32 cellular contexts compared by ENCODE assay signal in genomic region chr1:33716976-33717688, GRCh38.
"Had no signal": no experiment of that assay in that cellular context is flagged by ENCODE, and none has a peak within 500 bp of the region (broad histone marks: within the 10 kb centered on the region; RNA-seq: fewer than 3 reads in every experiment).

No MANE protein-coding gene starts in this region.

- H3K27me3 ChIP-seq: ascending aorta had no signal

- ATAC-seq: activated CD8-positive, alpha-beta T cell treated with anti-CD3 and anti-CD28 coated beads for 36 hours; activated naive CD8-positive, alpha-beta T cell treated with anti-CD3 and anti-CD28 coated beads, Interleukin-2, amount 50 U/mL, for 24 hours had no signal

- H3K27ac ChIP-seq: ascending aorta, VCaP had no signal

- H3K27me3 Mint-ChIP-seq: activated CD8-positive, alpha-beta T cell treated with anti-CD3 and anti-CD28 coated beads for 36 hours; activated naive CD8-positive, alpha-beta T cell treated with anti-CD3 and anti-CD28 coated beads, Interleukin-2, amount 10 ng/mL, durations not matched to agents 7 days and 5 days had no signal

- H3K36me3 Mint-ChIP-seq: activated CD4-positive, alpha-beta memory T cell treated with anti-CD3 and anti-CD28 coated beads for 36 hours; activated naive CD4-positive, alpha-beta T cell treated with anti-CD3 and anti-CD28 coated beads, Interleukin-2, amount 10 ng/mL, durations not matched to agents 7 days and 5 days; activated naive CD4-positive, alpha-beta T cell treated with anti-CD3 and anti-CD28 coated beads, Interleukin-2, amount 50 U/mL, for 24 hours; activated naive CD8-positive, alpha-beta T cell; activated naive CD8-positive, alpha-beta T cell treated with anti-CD3 and anti-CD28 coated beads, Interleukin-2, amount 10 ng/mL, durations not matched to agents 7 days and 5 days had no signal

- DNase-seq: activated B cell treated with CpG ODN at 0.5 μM for 24 hours; activated CD4-positive, alpha-beta memory T cell treated with anti-CD3 and anti-CD28 coated beads for 36 hours; activated CD4-positive, alpha-beta T cell treated with anti-CD3 and anti-CD28 coated beads for 4 hours; activated CD4-positive, alpha-beta T cell treated with anti-CD3 and anti-CD28 coated beads, Interleukin-2, amount 10 ng/mL, durations not matched to agents 24 days and 14 days; activated CD4-positive, alpha-beta T cell treated with anti-CD3 and anti-CD28 coated beads, Interleukin-2, amount 50 U/mL, for 1 hour; activated CD4-positive, alpha-beta T cell treated with anti-CD3 and anti-CD28 coated beads, Interleukin-2, amount 50 U/mL, for 4 hours; activated CD4-positive, CD25-positive, alpha-beta regulatory T cell treated with anti-CD3 and anti-CD28 coated beads, Interleukin-2, amount 50 U/mL, for 72 hours; activated CD8-positive, alpha-beta memory T cell treated with anti-CD3 and anti-CD28 coated beads, Interleukin-2, amount 50 U/mL, for 4 hours; activated CD8-positive, alpha-beta T cell treated with anti-CD3 and anti-CD28 coated beads for 36 hours; activated effector memory CD4-positive, alpha-beta T cell treated with Interleukin-2 at 50 U/mL for 16 hours; activated gamma-delta T cell; activated naive CD4-positive, alpha-beta T cell treated with anti-CD3 and anti-CD28 coated beads, Interleukin-2, amount 10 ng/mL, durations not matched to agents 7 days and 5 days; activated naive CD4-positive, alpha-beta T cell treated with Interleukin-2 at 50 U/mL for 16 hours; activated naive CD8-positive, alpha-beta T cell treated with anti-CD3 and anti-CD28 coated beads, Interleukin-2, amount 10 ng/mL, durations not matched to agents 7 days and 5 days; activated naive CD8-positive, alpha-beta T cell treated with anti-CD3 and anti-CD28 coated beads, Interleukin-2, amount 50 U/mL, for 24 hours; activated T-cell treated with anti-CD3 and anti-CD28 coated beads, Interleukin-2, amount 50 U/mL, for 24 hours; activated T-cell treated with anti-CD3 and anti-CD28 coated beads, Interleukin-2, amount 50 U/mL, for 48 hours; amygdala; anterior cingulate cortex; central memory CD4-positive, alpha-beta T cell; SW 1271; T-helper 1 cell; T-helper 2 cell; T-helper 9 cell had no signal

- H3K9me3 ChIP-seq: ascending aorta had no signal

- H3K4me3 ChIP-seq: ascending aorta had no signal

- H3K4me1 Mint-ChIP-seq: activated B cell treated with CpG ODN at 0.5 μM for 24 hours; activated CD4-positive, alpha-beta T cell treated with anti-CD3 and anti-CD28 coated beads, Interleukin-2, amount 10 ng/mL, durations not matched to agents 24 days and 14 days; activated naive CD4-positive, alpha-beta T cell treated with anti-CD3 and anti-CD28 coated beads, Interleukin-2, amount 10 ng/mL, durations not matched to agents 7 days and 5 days; activated naive CD4-positive, alpha-beta T cell treated with anti-CD3 and anti-CD28 coated beads, Interleukin-2, amount 50 U/mL, for 24 hours; activated naive CD8-positive, alpha-beta T cell treated with anti-CD3 and anti-CD28 coated beads, Interleukin-2, amount 10 ng/mL, durations not matched to agents 7 days and 5 days; activated naive CD8-positive, alpha-beta T cell treated with anti-CD3 and anti-CD28 coated beads, Interleukin-2, amount 50 U/mL, for 24 hours had no signal

- H3K27ac Mint-ChIP-seq: activated B cell treated with CpG ODN at 0.5 μM for 24 hours; activated CD4-positive, alpha-beta memory T cell treated with anti-CD3 and anti-CD28 coated beads for 36 hours; activated CD4-positive, alpha-beta T cell treated with anti-CD3 and anti-CD28 coated beads, Interleukin-2, amount 10 ng/mL, durations not matched to agents 24 days and 14 days; activated CD8-positive, alpha-beta T cell treated with anti-CD3 and anti-CD28 coated beads for 36 hours; activated naive CD4-positive, alpha-beta T cell treated with anti-CD3 and anti-CD28 coated beads, Interleukin-2, amount 10 ng/mL, durations not matched to agents 7 days and 5 days; activated naive CD4-positive, alpha-beta T cell treated with anti-CD3 and anti-CD28 coated beads, Interleukin-2, amount 50 U/mL, for 24 hours; activated naive CD8-positive, alpha-beta T cell; activated naive CD8-positive, alpha-beta T cell treated with anti-CD3 and anti-CD28 coated beads, Interleukin-2, amount 10 ng/mL, durations not matched to agents 7 days and 5 days; activated naive CD8-positive, alpha-beta T cell treated with anti-CD3 and anti-CD28 coated beads, Interleukin-2, amount 50 U/mL, for 24 hours; activated T-cell treated with anti-CD3 and anti-CD28 coated beads, Interleukin-2, amount 50 U/mL, for 24 hours; activated T-helper 2 cell treated with anti-CD3 and anti-CD28 coated beads, Interferon-gamma antibody, Interleukin-2, Interleukin-4, amounts not matched to agents 10 μg/mL and 5 μg/mL and 100 μg/mL, durations not matched to agents 14 hours and 24 hours and 36 hours; brain; T-helper 1 cell treated with Interleukin-12 subunit alpha and Interleukin-12 subunit beta and Interleukin-4 antibody, amounts not matched to agents 30 μg/mL and 1 μg/mL, for 36 hours; T-helper 2 cell treated with Interferon-gamma antibody and Interleukin-4, amounts not matched to agents 5 μg/mL and 100 μg/mL, for 36 hours had no signal

- H3K36me3 ChIP-seq: ascending aorta had no signal

- H3K4me1 ChIP-seq: ascending aorta had no signal

- H3K4me3 Mint-ChIP-seq: activated B cell treated with CpG ODN at 0.5 μM for 24 hours; activated CD4-positive, alpha-beta memory T cell treated with anti-CD3 and anti-CD28 coated beads for 36 hours; activated CD4-positive, alpha-beta T cell treated with anti-CD3 and anti-CD28 coated beads, Interleukin-2, amount 10 ng/mL, durations not matched to agents 24 days and 14 days; activated CD8-positive, alpha-beta T cell treated with anti-CD3 and anti-CD28 coated beads for 36 hours; activated naive CD4-positive, alpha-beta T cell treated with anti-CD3 and anti-CD28 coated beads, Interleukin-2, amount 10 ng/mL, durations not matched to agents 7 days and 5 days; activated naive CD4-positive, alpha-beta T cell treated with anti-CD3 and anti-CD28 coated beads, Interleukin-2, amount 50 U/mL, for 24 hours; activated naive CD8-positive, alpha-beta T cell; activated naive CD8-positive, alpha-beta T cell treated with anti-CD3 and anti-CD28 coated beads, Interleukin-2, amount 10 ng/mL, durations not matched to agents 7 days and 5 days; activated naive CD8-positive, alpha-beta T cell treated with anti-CD3 and anti-CD28 coated beads, Interleukin-2, amount 50 U/mL, for 24 hours; activated T-cell treated with anti-CD3 and anti-CD28 coated beads, Interleukin-2, amount 50 U/mL, for 24 hours; brain; T-helper 1 cell treated with Interleukin-12 subunit alpha and Interleukin-12 subunit beta and Interleukin-4 antibody, amounts not matched to agents 30 μg/mL and 1 μg/mL, for 36 hours; T-helper 2 cell treated with Interferon-gamma antibody and Interleukin-4, amounts not matched to agents 5 μg/mL and 100 μg/mL, for 36 hours had no signal

- H3K9me3 Mint-ChIP-seq: activated B cell treated with CpG ODN at 0.5 μM for 24 hours; activated CD4-positive, alpha-beta memory T cell treated with anti-CD3 and anti-CD28 coated beads for 36 hours; activated CD4-positive, alpha-beta T cell treated with anti-CD3 and anti-CD28 coated beads, Interleukin-2, amount 10 ng/mL, durations not matched to agents 24 days and 14 days; activated CD8-positive, alpha-beta T cell treated with anti-CD3 and anti-CD28 coated beads for 36 hours; activated naive CD4-positive, alpha-beta T cell treated with anti-CD3 and anti-CD28 coated beads, Interleukin-2, amount 10 ng/mL, durations not matched to agents 7 days and 5 days; activated naive CD4-positive, alpha-beta T cell treated with anti-CD3 and anti-CD28 coated beads, Interleukin-2, amount 50 U/mL, for 24 hours; activated naive CD8-positive, alpha-beta T cell treated with anti-CD3 and anti-CD28 coated beads, Interleukin-2, amount 10 ng/mL, durations not matched to agents 7 days and 5 days; activated naive CD8-positive, alpha-beta T cell treated with anti-CD3 and anti-CD28 coated beads, Interleukin-2, amount 50 U/mL, for 24 hours; activated T-cell treated with anti-CD3 and anti-CD28 coated beads, Interleukin-2, amount 50 U/mL, for 24 hours; activated T-helper 2 cell treated with anti-CD3 and anti-CD28 coated beads, Interferon-gamma antibody, Interleukin-2, Interleukin-4, amounts not matched to agents 10 μg/mL and 5 μg/mL and 100 μg/mL, durations not matched to agents 14 hours and 24 hours and 36 hours; brain; T-helper 1 cell treated with Interleukin-12 subunit alpha and Interleukin-12 subunit beta and Interleukin-4 antibody, amounts not matched to agents 30 μg/mL and 1 μg/mL, for 36 hours; T-helper 2 cell treated with Interferon-gamma antibody and Interleukin-4, amounts not matched to agents 5 μg/mL and 100 μg/mL, for 36 hours had no signal
